In genomic region chr10:93333278-93333978, GRCh38 we compare ENCODE assay signal across 22 cellular contexts.
A peak's percentile ranks its signal among the peaks of the same experiment; 100 is the strongest.
DNase-seq lines count a peak whose midpoint lies in the region; ATAC-seq and TF ChIP-seq lines count a peak whose summit lies in the region.
"Had no signal": no experiment of that assay in that cellular context is flagged by ENCODE, and none has a peak within 500 bp of the region (broad histone marks: within the 10 kb centered on the region; RNA-seq: fewer than 3 reads in every experiment).

No MANE protein-coding gene starts in this region.

- H3K27me3 ChIP-seq in breast epithelium = no peaks in the 10 kb centered on the region
- no peaks in the 10 kb centered on the region for H3K27me3 ChIP-seq in Panc1 (ENCODE audit: control insufficient read depth, insufficient read depth, low read length)
- H3K27me3 ChIP-seq: stomach, uterus had no signal

- H3K4me1 Mint-ChIP-seq in MCF 10A (ENCODE audit: insufficient read depth, unreplicated experiment) = peaks cover 5% of the 10 kb centered on the region
- H3K4me1 Mint-ChIP-seq: memory B cell had no signal

- H3K27ac ChIP-seq in breast epithelium (no peak overlapping the region), Panc1 (ENCODE audit: low read length) (0 out of 2 replicates have a peak overlapping the region, but pooled peaks have one; percentile 12), epithelial cell of prostate (peak overlapping the region; percentile 81)
- H3K27ac ChIP-seq: stomach, uterus had no signal

- POLR2A ChIA-PET in MCF 10A (lab: Yijun Ruan, JAX) (no interaction called here), Panc1 (lab: Charles Lee) (no interaction called here)

- CTCF ChIA-PET in MCF 10A (lab: Yijun Ruan, JAX) = interaction anchor here (0.7 to 2.5 kb wide), 5 partner anchors 19 to 253 kb away, joined by 3 to 8 read pairs (median 4); no protein-coding TSS in a partner anchor
- CTCF ChIA-PET in Panc1 (lab: Charles Lee) = no interaction called here

- intact Hi-C loops in MCF 10A (cut with micrococcal nuclease) (no loop called here), breast epithelium (cut with DNase I; ENCODE audit: low total_unique reads) (no loop called here), Panc1 (cut with micrococcal nuclease; ENCODE audit: unreplicated experiment) (no loop called here)

- H3K4me3 ChIP-seq in breast epithelium = no peak overlapping the region
- H3K4me3 ChIP-seq in Panc1 (ENCODE audit: low read depth in 2 of 2, low read length in 2 of 2) = no peak overlapping the region
- H3K4me3 ChIP-seq: stomach, uterus had no signal

- no peak overlapping the region for H3K27ac Mint-ChIP-seq in MCF 10A (ENCODE audit: low read depth, unreplicated experiment)
- H3K27ac Mint-ChIP-seq: memory B cell, nephron progenitor cell had no signal

- DNase-seq in MCF 10A (ENCODE audit: unreplicated experiment) (peak; percentile 40), breast epithelium (ENCODE audit: low spot score in 2 of 2) (no peak), Panc1 (ENCODE audit: low read depth, low spot score) (no peak), epithelial cell of prostate (ENCODE audit: low read depth, low spot score) (peak; percentile 37), GDM1 (lab: John Stamatoyannopoulos, UW) (no peak), putamen (ENCODE audit: low spot score) (no peak), NCI-H1694 treated with DMSO at 0.1 percent for 48 hours (lab: John Stamatoyannopoulos, UW) (no peak), DMS153 treated with DMSO at 0.1 percent for 48 hours (lab: John Stamatoyannopoulos, UW; ENCODE audit: unreplicated experiment) (no peak)
- DNase-seq: ACHN; activated CD4-positive, CD25-positive, alpha-beta regulatory T cell; activated effector memory CD4-positive, alpha-beta T cell treated with anti-CD3 and anti-CD28 coated beads, Interleukin-2, amount 50 U/mL, for 16 hours; amniotic stem cell; glutamatergic neuron; NCI-H187 treated with DMSO at 0.1 percent for 48 hours; NCI-H82; nephron progenitor cell; stimulated activated CD4-positive, alpha-beta T cell treated with anti-CD3 and anti-CD28 coated beads, Interleukin-15, amount 100 ng/mL, for 24 hours; stomach; T-helper 2 cell; uterus had no signal

- H3K36me3 ChIP-seq in breast epithelium = peaks cover 12% of the 10 kb centered on the region
- H3K36me3 ChIP-seq in Panc1 (ENCODE audit: control insufficient read depth, insufficient read depth, low read length) = peaks cover 65% of the 10 kb centered on the region
- H3K36me3 ChIP-seq: uterus had no signal

- TF ChIP-seq CTCF in MCF 10A (IDR thresholded peaks at IDR 0.05; ENCODE audit: unreplicated experiment) (no peak), breast epithelium (IDR thresholded peaks at IDR 0.05) (no peak), Panc1 (IDR thresholded peaks at IDR 0.05) (no peak)

- H3K36me3 Mint-ChIP-seq in MCF 10A (ENCODE audit: insufficient read depth, unreplicated experiment) = peaks cover 36% of the 10 kb centered on the region
- H3K36me3 Mint-ChIP-seq: memory B cell had no signal

- no peak; the same call in 1 of the 2 replicates for ATAC-seq in Panc1
- ATAC-seq: Right ventricle myocardium inferior had no signal

- BruUV-seq in MCF 10A (replicated peaks; lab: Mats Ljungman, UMichigan) (no TSS peak), Panc1 (replicated peaks; lab: Mats Ljungman, UMichigan) (no TSS peak)

- TF ChIP-seq POLR2A in breast epithelium (IDR thresholded peaks at IDR 0.05) = no peak

- no peaks in the 10 kb centered on the region for H3K9me3 Mint-ChIP-seq in MCF 10A (ENCODE audit: unreplicated experiment)
- H3K9me3 Mint-ChIP-seq: memory B cell, nephron progenitor cell had no signal

- H3K4me1 ChIP-seq in breast epithelium = no peaks in the 10 kb centered on the region
- no peaks in the 10 kb centered on the region for H3K4me1 ChIP-seq in Panc1 (ENCODE audit: control insufficient read depth, insufficient read depth, low read length)
- H3K4me1 ChIP-seq: stomach, uterus had no signal

- in situ Hi-C loops in Panc1 (cut with HindIII; ENCODE audit: low pct_unique_long_range_greater_than_20kb, low sequenced_read_pairs) = no loop called here

- no peaks in the 10 kb centered on the region for H3K9me3 ChIP-seq in breast epithelium
- no peaks in the 10 kb centered on the region for H3K9me3 ChIP-seq in Panc1 (ENCODE audit: control insufficient read depth, insufficient read depth, low read depth, low read length)
- H3K9me3 ChIP-seq: stomach, uterus had no signal

- no peaks in the 10 kb centered on the region for H3K27me3 Mint-ChIP-seq in MCF 10A (ENCODE audit: insufficient read depth, unreplicated experiment)

- no peak overlapping the region for H3K4me3 Mint-ChIP-seq in MCF 10A (ENCODE audit: unreplicated experiment)
- H3K4me3 Mint-ChIP-seq: memory B cell, nephron progenitor cell had no signal

Comparison
In these comparisons a context has a peak if more than half of its experiments do, and no peak if none do; other contexts are left out.
1. DNase-seq: peak in MCF 10A (single experiment) and epithelial cell of prostate (single experiment); none in breast epithelium (0 of 2), Panc1 (single experiment), GDM1 (single experiment), putamen (single experiment), NCI-H1694 treated with DMSO at 0.1 percent for 48 hours (single experiment) and DMS153 treated with DMSO at 0.1 percent for 48 hours (single experiment).
2. H3K27ac ChIP-seq: peak in Panc1 (single experiment) and epithelial cell of prostate (single experiment); none in breast epithelium (0 of 2).